In genomic region chr7:133252506-133252857, GRCh38 we compare ENCODE assay signal across 2 cellular contexts.
TF ChIP-seq lines count a peak whose summit lies in the region.

No MANE protein-coding gene starts in this region.

TF ChIP-seq in SK-N-SH, 30 proteins besides CTCF, POLR2A, EP300 and RAD21 (continued from another document):
- no peak for TF ChIP-seq REST (IDR thresholded peaks at IDR 0.05; ENCODE audit: low read depth, low read length)
- TF ChIP-seq TEAD4 (IDR thresholded peaks at IDR 0.05; ENCODE audit: borderline replicate concordance, insufficient read depth) = no peak
- no peak for TF ChIP-seq POLR2AphosphoS5 (IDR thresholded peaks at IDR 0.05; ENCODE audit: low read depth, low read length)

TF ChIP-seq in SK-N-SH treated with all-trans-retinoic acid at 6 μM for 48 hours, 23 proteins besides CTCF, POLR2A, EP300 and RAD21:
- TF ChIP-seq CREB5 (CRISPR knock-in tag; IDR thresholded peaks at IDR 0.05; ENCODE audit: low read depth) (no peak), GLIS3 (CRISPR knock-in tag; IDR thresholded peaks at IDR 0.05) (no peak), ZNF70 (CRISPR knock-in tag; IDR thresholded peaks at IDR 0.05) (no peak), POU6F1 (CRISPR knock-in tag; IDR thresholded peaks at IDR 0.05; ENCODE audit: borderline replicate concordance, low read depth) (no peak), ZC3H10 (CRISPR knock-in tag; IDR thresholded peaks at IDR 0.05) (no peak), ZNF565 (CRISPR knock-in tag; conservative IDR thresholded peaks at IDR 0.05; ENCODE audit: low read depth) (no peak), TCF4 (CRISPR knock-in tag; IDR thresholded peaks at IDR 0.05; ENCODE audit: borderline replicate concordance) (no peak), ISL1 (CRISPR knock-in tag; IDR thresholded peaks at IDR 0.05) (no peak), PPARA (CRISPR knock-in tag; IDR thresholded peaks at IDR 0.05; ENCODE audit: borderline replicate concordance) (no peak), ZFP3 (CRISPR knock-in tag; IDR thresholded peaks at IDR 0.05) (no peak), PATZ1 (CRISPR knock-in tag; IDR thresholded peaks at IDR 0.05; ENCODE audit: borderline replicate concordance) (no peak), ARNTL (CRISPR knock-in tag; IDR thresholded peaks at IDR 0.05; ENCODE audit: borderline replicate concordance, low read depth) (no peak), CSRNP3 (CRISPR knock-in tag; IDR thresholded peaks at IDR 0.05) (no peak), CSDC2 (CRISPR knock-in tag; IDR thresholded peaks at IDR 0.05) (no peak), TOX (CRISPR knock-in tag; IDR thresholded peaks at IDR 0.05; ENCODE audit: borderline replicate concordance) (no peak)
